ENCODE assay signal across 13 cellular contexts in the genomic region with DNA sequence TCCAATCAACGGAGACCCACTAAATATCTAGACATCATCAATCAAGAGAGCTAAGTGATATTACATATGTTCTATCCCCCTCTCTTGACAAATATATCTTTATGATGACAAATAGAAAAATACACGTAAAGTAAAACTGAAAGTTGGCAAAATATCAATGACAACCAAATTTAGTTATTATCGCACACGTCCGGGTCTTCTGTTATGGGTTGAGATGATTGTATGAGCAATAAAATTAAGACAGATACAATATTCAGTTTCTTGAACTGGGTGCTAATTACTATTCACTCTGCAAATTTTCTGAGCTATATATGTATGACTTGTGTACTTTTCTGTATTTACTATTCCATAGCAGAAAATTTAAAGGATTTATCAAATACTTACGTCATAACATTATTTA. TPM values are rescaled to one million over a fixed set of nuclear protein-coding genes. Genes with fewer than 3 reads are reported as not detected.
"Had no signal": no experiment of that assay in that cellular context is flagged by ENCODE, and none has a peak within 500 bp of the region (broad histone marks: within the 10 kb centered on the region; RNA-seq: fewer than 3 reads in every experiment).

No MANE protein-coding gene starts in this region.

- H3K27me3 Mint-ChIP-seq: progenitor cell of endocrine pancreas had no signal

- H3K4me1 Mint-ChIP-seq: natural killer cell had no signal

- H3K4me3 Mint-ChIP-seq: natural killer cell had no signal

- H3K27ac Mint-ChIP-seq: natural killer cell, progenitor cell of endocrine pancreas had no signal

- ATAC-seq: heart right ventricle, left lobe of liver, mucosa of descending colon, natural killer cell, right cardiac atrium had no signal

- DNase-seq: activated effector memory CD4-positive, alpha-beta T cell treated with Interleukin-2 at 50 U/mL for 16 hours; heart right ventricle; mucosa of descending colon; natural killer cell; right cardiac atrium; SK-N-SH; small intestine; tibial artery; uterus had no signal

RNA-seq across cellular contexts. Expression of gene CD28, which starts 44.2 kb away (rescaled TPM):
- total RNA-seq: astrocyte, fibroblast of lung, progenitor cell of endocrine pancreas had no signal
